Comparison of ENCODE assay signal across 16 cellular contexts in the genomic region with DNA sequence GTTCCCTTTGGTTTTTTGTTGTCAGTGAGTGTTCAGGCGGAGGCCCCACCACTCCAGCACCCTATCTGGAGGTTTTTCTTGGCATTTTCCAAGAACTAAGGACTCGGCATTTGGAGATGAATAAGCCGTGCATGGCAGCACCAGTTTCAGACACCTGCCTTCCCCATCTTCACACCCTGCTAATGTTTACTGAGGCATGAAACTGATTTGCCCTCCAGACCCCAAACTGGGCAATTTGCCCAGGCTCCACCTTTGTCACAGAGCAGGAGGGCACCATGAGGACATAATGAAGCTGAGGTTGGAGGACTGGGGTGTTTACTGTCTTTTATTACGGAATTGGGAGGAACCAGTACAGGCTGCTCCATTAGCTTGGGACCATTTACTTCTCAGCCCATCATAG.
DNase-seq lines count a peak whose midpoint lies in the region; ATAC-seq and TF ChIP-seq lines count a peak whose summit lies in the region.
"Had no signal": no experiment of that assay in that cellular context is flagged by ENCODE, and none has a peak within 500 bp of the region (broad histone marks: within the 10 kb centered on the region; RNA-seq: fewer than 3 reads in every experiment).

No MANE protein-coding gene starts in this region.

- TF ChIP-seq CTCF in CD8-positive, alpha-beta T cell (IDR thresholded peaks at IDR 0.05) = no peak
- TF ChIP-seq CTCF in HEK293 (tag by site-specific recombination; IDR thresholded peaks at IDR 0.05) = no peak

- no peak overlapping the region for H3K4me3 ChIP-seq in CD8-positive, alpha-beta T cell (ENCODE audit: low read depth, low read length)
- H3K4me3 ChIP-seq in HEK293 (ENCODE audit: low read depth, low read length) = no peak overlapping the region
- H3K4me3 ChIP-seq: adrenal gland, heart right ventricle, right atrium auricular region had no signal

- no peaks in the 10 kb centered on the region for H3K36me3 ChIP-seq in CD8-positive, alpha-beta T cell (ENCODE audit: insufficient read depth, low read length)
- no peaks in the 10 kb centered on the region for H3K36me3 ChIP-seq in HEK293 (ENCODE audit: control insufficient read depth in 2 of 2, insufficient read depth in 1 of 2, low read length in 2 of 2)
- H3K36me3 ChIP-seq: adrenal gland, right atrium auricular region had no signal

- intact Hi-C loops in CD8-positive, alpha-beta T cell (cut with DNase I, micrococcal nuclease) = no loop called here
- intact Hi-C loops in activated CD4-positive, alpha-beta T cell treated with anti-CD3 and anti-CD28 coated beads, Interleukin-2, amount 10 ng/mL, durations not matched to agents 24 days and 14 days (cut with micrococcal nuclease) = no loop called here

- no peaks in the 10 kb centered on the region for H3K27me3 Mint-ChIP-seq in CD8-positive, alpha-beta T cell (ENCODE audit: low read depth)
- no peaks in the 10 kb centered on the region for H3K27me3 Mint-ChIP-seq in effector memory CD8-positive, alpha-beta T cell
- peaks cover 10% of the 10 kb centered on the region for H3K27me3 Mint-ChIP-seq in activated CD4-positive, alpha-beta T cell treated with anti-CD3 and anti-CD28 coated beads, Interleukin-2, amount 10 ng/mL, durations not matched to agents 24 days and 14 days
- H3K27me3 Mint-ChIP-seq: central memory CD8-positive, alpha-beta T cell; T-helper 17 cell had no signal

- H3K27ac ChIP-seq in CD8-positive, alpha-beta T cell (ENCODE audit: low read depth, low read length) = no peak overlapping the region
- no peak overlapping the region for H3K27ac ChIP-seq in HEK293 (ENCODE audit: extremely low read depth, low read depth, low read length)
- H3K27ac ChIP-seq: adrenal gland, heart right ventricle, right atrium auricular region had no signal

- H3K36me3 Mint-ChIP-seq in CD8-positive, alpha-beta T cell = peaks cover 12% of the 10 kb centered on the region
- no peaks in the 10 kb centered on the region for H3K36me3 Mint-ChIP-seq in effector memory CD8-positive, alpha-beta T cell (ENCODE audit: insufficient read depth)
- H3K36me3 Mint-ChIP-seq in activated CD4-positive, alpha-beta T cell treated with anti-CD3 and anti-CD28 coated beads, Interleukin-2, amount 10 ng/mL, durations not matched to agents 24 days and 14 days (ENCODE audit: low read depth) = no peaks in the 10 kb centered on the region
- H3K36me3 Mint-ChIP-seq: WTC11 had no signal

- no peak for DNase-seq in CD8-positive, alpha-beta T cell
- peak; percentile 45 for DNase-seq in NCI-H2107 (lab: John Stamatoyannopoulos, UW)
- DNase-seq in effector memory CD8-positive, alpha-beta T cell = no peak
- DNase-seq in activated CD4-positive, alpha-beta T cell treated with anti-CD3 and anti-CD28 coated beads, Interleukin-2, amount 10 ng/mL, durations not matched to agents 24 days and 14 days = no peak
- no peak for DNase-seq in AG08396 (ENCODE audit: low spot score)
- DNase-seq: adrenal gland; effector memory CD4-positive, alpha-beta T cell; heart right ventricle; T-helper 17 cell had no signal

- no peaks in the 10 kb centered on the region for H3K9me3 Mint-ChIP-seq in CD8-positive, alpha-beta T cell
- H3K9me3 Mint-ChIP-seq in effector memory CD8-positive, alpha-beta T cell = no peaks in the 10 kb centered on the region
- no peaks in the 10 kb centered on the region for H3K9me3 Mint-ChIP-seq in activated CD4-positive, alpha-beta T cell treated with anti-CD3 and anti-CD28 coated beads, Interleukin-2, amount 10 ng/mL, durations not matched to agents 24 days and 14 days
- H3K9me3 Mint-ChIP-seq: central memory CD8-positive, alpha-beta T cell; neural crest cell; WTC11 had no signal

- no peaks in the 10 kb centered on the region for H3K4me1 ChIP-seq in CD8-positive, alpha-beta T cell (ENCODE audit: insufficient read depth, low read length)
- H3K4me1 ChIP-seq in HEK293 (ENCODE audit: control insufficient read depth, insufficient read depth, low read length) = no peaks in the 10 kb centered on the region
- H3K4me1 ChIP-seq: right atrium auricular region had no signal

- CTCF ChIA-PET in CD8-positive, alpha-beta T cell (lab: Charles Lee) = interaction anchor here (1.2 to 1.3 kb wide), 2 partner anchors 17 to 47 kb away, joined by 3 read pairs; no protein-coding TSS in a partner anchor
- CTCF ChIA-PET in HEK293 (lab: Yijun Ruan, JAX) = interaction anchor here (0.6 kb wide), 1 partner anchor 12 kb away, joined by 4 read pairs; no protein-coding TSS in a partner anchor

- POLR2A ChIA-PET in CD8-positive, alpha-beta T cell (lab: Charles Lee) = interaction anchor here (1.2 kb wide), 2 partner anchors 16 to 25 kb away, joined by 3 read pairs; no protein-coding TSS in a partner anchor
- POLR2A ChIA-PET in HEK293 (lab: Yijun Ruan, JAX) = no interaction called here

- no peak for ATAC-seq in CD8-positive, alpha-beta T cell
- ATAC-seq in effector memory CD8-positive, alpha-beta T cell (replicated peaks) = no peak
- ATAC-seq in GM21529 (IDR thresholded peaks at IDR 0.05; ENCODE audit: unreplicated experiment) (no peak), HG02759 (IDR thresholded peaks at IDR 0.05; ENCODE audit: unreplicated experiment) (no peak)
- ATAC-seq: heart right ventricle, T-helper 17 cell, WTC11 had no signal

- no peaks in the 10 kb centered on the region for H3K9me3 ChIP-seq in CD8-positive, alpha-beta T cell (ENCODE audit: low read length)
- no peaks in the 10 kb centered on the region for H3K9me3 ChIP-seq in HEK293 (ENCODE audit: control insufficient read depth, insufficient read depth, low read depth, low read length)
- H3K9me3 ChIP-seq: adrenal gland, heart right ventricle, right atrium auricular region had no signal

- peaks cover 27% of the 10 kb centered on the region for H3K4me1 Mint-ChIP-seq in CD8-positive, alpha-beta T cell (ENCODE audit: low read depth)
- peaks cover 19 to 33% of the 10 kb centered on the region in 2 donors for H3K4me1 Mint-ChIP-seq in effector memory CD8-positive, alpha-beta T cell (ENCODE audit: low read depth in 2 of 2)
- peaks cover 15% of the 10 kb centered on the region for H3K4me1 Mint-ChIP-seq in activated CD4-positive, alpha-beta T cell treated with anti-CD3 and anti-CD28 coated beads, Interleukin-2, amount 10 ng/mL, durations not matched to agents 24 days and 14 days
- H3K4me1 Mint-ChIP-seq: WTC11 had no signal

- H3K27ac Mint-ChIP-seq in CD8-positive, alpha-beta T cell = peak overlapping the region; percentile 13
- peak overlapping the region; percentile 72 to 80 for H3K27ac Mint-ChIP-seq in effector memory CD8-positive, alpha-beta T cell
- no peak overlapping the region for H3K27ac Mint-ChIP-seq in activated CD4-positive, alpha-beta T cell treated with anti-CD3 and anti-CD28 coated beads, Interleukin-2, amount 10 ng/mL, durations not matched to agents 24 days and 14 days
- H3K27ac Mint-ChIP-seq: T-helper 17 cell, WTC11 had no signal

- no peaks in the 10 kb centered on the region for H3K27me3 ChIP-seq in CD8-positive, alpha-beta T cell (ENCODE audit: insufficient read depth, low read length)
- H3K27me3 ChIP-seq: adrenal gland, heart right ventricle, right atrium auricular region had no signal

- no peak overlapping the region for H3K4me3 Mint-ChIP-seq in CD8-positive, alpha-beta T cell
- no peak overlapping the region for H3K4me3 Mint-ChIP-seq in effector memory CD8-positive, alpha-beta T cell
- H3K4me3 Mint-ChIP-seq in activated CD4-positive, alpha-beta T cell treated with anti-CD3 and anti-CD28 coated beads, Interleukin-2, amount 10 ng/mL, durations not matched to agents 24 days and 14 days = no peak overlapping the region
- H3K4me3 Mint-ChIP-seq: central memory CD8-positive, alpha-beta T cell; neural crest cell; T-helper 17 cell; WTC11 had no signal

TF ChIP-seq in HEK293, 187 proteins besides CTCF, POLR2A, EP300 and RAD21:
- no peak for TF ChIP-seq ZNF223 (tag by site-specific recombination; IDR thresholded peaks at IDR 0.05)
- TF ChIP-seq, protein P1, sequence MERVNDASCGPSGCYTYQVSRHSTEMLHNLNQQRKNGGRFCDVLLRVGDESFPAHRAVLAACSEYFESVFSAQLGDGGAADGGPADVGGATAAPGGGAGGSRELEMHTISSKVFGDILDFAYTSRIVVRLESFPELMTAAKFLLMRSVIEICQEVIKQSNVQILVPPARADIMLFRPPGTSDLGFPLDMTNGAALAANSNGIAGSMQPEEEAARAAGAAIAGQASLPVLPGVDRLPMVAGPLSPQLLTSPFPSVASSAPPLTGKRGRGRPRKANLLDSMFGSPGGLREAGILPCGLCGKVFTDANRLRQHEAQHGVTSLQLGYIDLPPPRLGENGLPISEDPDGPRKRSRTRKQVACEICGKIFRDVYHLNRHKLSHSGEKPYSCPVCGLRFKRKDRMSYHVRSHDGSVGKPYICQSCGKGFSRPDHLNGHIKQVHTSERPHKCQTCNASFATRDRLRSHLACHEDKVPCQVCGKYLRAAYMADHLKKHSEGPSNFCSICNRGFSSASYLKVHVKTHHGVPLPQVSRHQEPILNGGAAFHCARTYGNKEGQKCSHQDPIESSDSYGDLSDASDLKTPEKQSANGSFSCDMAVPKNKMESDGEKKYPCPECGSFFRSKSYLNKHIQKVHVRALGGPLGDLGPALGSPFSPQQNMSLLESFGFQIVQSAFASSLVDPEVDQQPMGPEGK (tag by site-specific recombination; IDR thresholded peaks at IDR 0.05) = 0 out of 2 replicates have a peak, but pooled peaks have one; percentile 13
